Comparison of ENCODE assay signal across 26 cellular contexts in the genomic region with DNA sequence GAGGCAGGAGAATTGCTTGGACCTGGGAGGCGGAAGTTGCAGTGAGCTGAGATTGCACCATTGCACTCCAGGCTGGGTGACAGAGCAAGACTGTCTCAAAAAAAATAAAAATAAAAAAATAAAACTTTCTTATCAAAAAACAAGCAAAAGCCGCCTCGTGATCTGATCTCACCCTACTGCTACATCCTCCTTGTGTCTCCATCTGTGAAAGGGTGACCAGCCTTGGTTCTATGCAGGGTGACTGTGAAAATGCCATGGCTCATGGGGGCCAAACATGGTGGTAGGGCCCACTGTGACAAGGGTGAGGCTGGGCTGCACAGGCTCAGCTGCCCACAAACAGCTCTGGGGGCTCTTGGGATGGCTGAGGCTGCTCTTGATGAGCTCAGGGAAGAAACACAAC. TPM values are rescaled to one million over a fixed set of nuclear protein-coding genes. Genes with fewer than 3 reads are reported as not detected.
"Had no signal": no experiment of that assay in that cellular context is flagged by ENCODE, and none has a peak within 500 bp of the region (broad histone marks: within the 10 kb centered on the region; RNA-seq: fewer than 3 reads in every experiment).

No MANE protein-coding gene starts in this region.

- H3K36me3 ChIP-seq: esophagus muscularis mucosa, gastrocnemius medialis, heart right ventricle, tibial artery, upper lobe of right lung, vagina had no signal

- ATAC-seq: effector memory CD8-positive, alpha-beta T cell; gastrocnemius medialis; heart right ventricle; left cardiac atrium; naive thymus-derived CD4-positive, alpha-beta T cell; psoas muscle; stimulated activated naive CD8-positive, alpha-beta T cell treated with anti-CD3 and anti-CD28 coated beads, Interleukin-15, Interleukin-2, amounts not matched to agents 100 U/mL and 50 U/mL, for 24 hours; upper lobe of right lung had no signal

- H3K36me3 Mint-ChIP-seq: naive thymus-derived CD4-positive, alpha-beta T cell had no signal

- DNase-seq: effector memory CD8-positive, alpha-beta T cell; gastrocnemius medialis; heart right ventricle; hypothalamus; left cardiac atrium; mammary epithelial cell; nephron progenitor cell; psoas muscle; retina; stimulated activated CD4-positive, alpha-beta T cell treated with anti-CD3 and anti-CD28 coated beads, Interleukin-2, amount 100 ng/mL, for 48 hours; stimulated activated naive CD8-positive, alpha-beta T cell treated with anti-CD3 and anti-CD28 coated beads, Interleukin-15, Interleukin-2, amounts not matched to agents 100 U/mL and 50 U/mL, for 24 hours had no signal

- H3K4me3 ChIP-seq: esophagus muscularis mucosa, gastrocnemius medialis, heart right ventricle, psoas muscle, smooth muscle cell, tibial artery, upper lobe of right lung, vagina had no signal

- H3K9me3 ChIP-seq: esophagus muscularis mucosa, gastrocnemius medialis, heart right ventricle, psoas muscle, tibial artery, upper lobe of right lung, vagina had no signal

- H3K4me2 ChIP-seq: smooth muscle cell had no signal

- H3K27ac ChIP-seq: epithelial cell of prostate, esophagus muscularis mucosa, heart right ventricle, psoas muscle, tibial artery, upper lobe of right lung, vagina had no signal

- H3K4me3 Mint-ChIP-seq: dendritic cell treated with granulocyte-macrophage colony-stimulating factor and Interleukin-4, amounts not matched to agents 40 ng/mL and 50 ng/mL, for 4 days; effector memory CD8-positive, alpha-beta T cell; naive thymus-derived CD4-positive, alpha-beta T cell; nephron progenitor cell had no signal

- H3K27me3 ChIP-seq: esophagus muscularis mucosa, gastrocnemius medialis, tibial artery, upper lobe of right lung, vagina had no signal

- H3K27ac Mint-ChIP-seq: dendritic cell treated with granulocyte-macrophage colony-stimulating factor and Interleukin-4, amounts not matched to agents 40 ng/mL and 50 ng/mL, for 4 days; effector memory CD8-positive, alpha-beta T cell; naive thymus-derived CD4-positive, alpha-beta T cell; nephron progenitor cell had no signal

- H3K9me3 Mint-ChIP-seq: dendritic cell treated with granulocyte-macrophage colony-stimulating factor and Interleukin-4, amounts not matched to agents 40 ng/mL and 50 ng/mL, for 4 days; effector memory CD8-positive, alpha-beta T cell; naive thymus-derived CD4-positive, alpha-beta T cell; nephron progenitor cell had no signal

RNA-seq across cellular contexts. Expression of a gene that starts 1.0 kb away (rescaled TPM):
- total RNA-seq: fibroblast of villous mesenchyme; kidney; liver; mammary epithelial cell; mesenteric fat pad; mononuclear cell; naive thymus-derived CD4-positive, alpha-beta T cell; osteoblast; smooth muscle cell; temporal lobe; upper lobe of right lung; vagina had no signal
- polyA plus RNA-seq: liver; mammary epithelial cell; naive thymus-derived CD4-positive, alpha-beta T cell; smooth muscle cell had no signal

RNA-seq across cellular contexts. Expression of a gene that starts 14.9 kb away (rescaled TPM):
- total RNA-seq: mammary epithelial cell, mononuclear cell had no signal
- polyA plus RNA-seq: mammary epithelial cell; naive thymus-derived CD4-positive, alpha-beta T cell had no signal
